In genomic region chrX:54042609-54043010, GRCh38 we compare ENCODE assay signal across 8 cellular contexts. TPM values are rescaled to one million over a fixed set of nuclear protein-coding genes. Genes with fewer than 3 reads are reported as not detected.
DNase-seq lines count a peak whose midpoint lies in the region; ATAC-seq and TF ChIP-seq lines count a peak whose summit lies in the region.

No MANE protein-coding gene starts in this region.

- H3K27me3 ChIP-seq in colonic mucosa (no peaks in the 10 kb centered on the region), liver (ENCODE audit: control insufficient read depth in 4 of 4, insufficient read depth in 4 of 4, low read length in 3 of 4) (no peaks in the 10 kb centered on the region)

- no peaks in the 10 kb centered on the region for H3K9me3 ChIP-seq in colonic mucosa
- H3K9me3 ChIP-seq in liver (ENCODE audit: control insufficient read depth in 4 of 4, low read length in 3 of 4), result no peaks in the 10 kb centered on the region

- ATAC-seq in HG02678 (IDR thresholded peaks at IDR 0.05; ENCODE audit: unreplicated experiment) (no peak), HG03045 (IDR thresholded peaks at IDR 0.05; ENCODE audit: unreplicated experiment) (no peak)

- peak; percentile 9 for DNase-seq in GM10266 (ENCODE audit: extremely low spot score)
- peak; percentile 0 for DNase-seq in NCI-H1694 treated with DMSO at 0.1 percent for 48 hours (lab: John Stamatoyannopoulos, UW)
- DNase-seq in colonic mucosa, result peak; percentile 26
- peak in 2 of 3 donors; percentile 1 to 17 for DNase-seq in stimulated activated CD4-positive, alpha-beta T cell treated with anti-CD3 and anti-CD28 coated beads, TNF-alpha, amount 100 ng/mL, for 48 hours (ENCODE audit: low read depth in 3 of 3)

- H3K4me1 ChIP-seq in colonic mucosa, result no peaks in the 10 kb centered on the region
- peaks cover 3 to 12% (median 8%) of the 10 kb centered on the region in 4 donors for H3K4me1 ChIP-seq in liver (ENCODE audit: control insufficient read depth in 4 of 4, insufficient read depth in 4 of 4, low read length in 3 of 4)

- H3K36me3 ChIP-seq in colonic mucosa (no peaks in the 10 kb centered on the region), liver (ENCODE audit: control insufficient read depth in 4 of 4, insufficient read depth in 3 of 4, low read depth in 1 of 4, low read length in 3 of 4) (peaks cover 3 to 12% (median 7%) of the 10 kb centered on the region in 4 donors)

- TF ChIP-seq CTCF in GM10266 (IDR thresholded peaks at IDR 0.05; ENCODE audit: control insufficient read depth, insufficient read depth, low read depth, missing control alignments) (no peak), WI38 (IDR thresholded peaks at IDR 0.05; ENCODE audit: low read depth, low read length) (no peak), colonic mucosa (IDR thresholded peaks at IDR 0.05) (no peak), liver (IDR thresholded peaks at IDR 0.05; ENCODE audit: low read depth, low read length, missing input control) (peak; percentile 26)

- H3K9ac ChIP-seq in colonic mucosa (ENCODE audit: low read depth in 2 of 2, low read length in 2 of 2) (peak overlapping the region; percentile 47 to 80), liver (ENCODE audit: low read depth in 1 of 2, low read length in 2 of 2) (no peak overlapping the region)

- peak; percentile 23 to 27 for TF ChIP-seq RAD21 in liver (IDR thresholded peaks at IDR 0.05)

- H3K27ac ChIP-seq in colonic mucosa (no peak overlapping the region), liver (ENCODE audit: low read depth in 1 of 2, low read length in 2 of 2) (peak overlapping the region; percentile 32 to 92)

- intact Hi-C loops in colonic mucosa (cut with DNase I), result no loop called here

- H3K4me3 ChIP-seq in WI38 (ENCODE audit: low read depth, low read length) (peak overlapping the region; percentile 71), colonic mucosa (peak overlapping the region; percentile 57), liver (ENCODE audit: low read depth in 1 of 3, low read length in 3 of 3) (peak overlapping the region; percentile 63 to 75 (median 67))

- WGBS in liver, result under 1% methylated on average over 26 of the region's 26 CpGs

TF ChIP-seq in liver, 16 proteins besides CTCF, POLR2A, EP300 and RAD21:
- TF ChIP-seq RXRA (IDR thresholded peaks at IDR 0.05), result no peak
- no peak for TF ChIP-seq FOXA1 (IDR thresholded peaks at IDR 0.05)
- TF ChIP-seq YY1 (IDR thresholded peaks at IDR 0.05), result no peak

RNA-seq across cellular contexts. Expression of gene PHF8, which starts 1.7 kb away (rescaled TPM):
- 10 to 100 TPM; 21.4 to 31.0 TPM for total RNA-seq in colonic mucosa
- 10 to 100 TPM; 15.7 to 59.7 TPM for total RNA-seq in liver
- 10 to 100 TPM; 12.3 to 16.6 TPM for polyA plus RNA-seq in liver

Comparison
In these comparisons a context has a peak if more than half of its experiments do, and no peak if none do; other contexts are left out.
1. H3K9ac ChIP-seq: peak in colonic mucosa (2 of 2); none in liver (0 of 2).
2. Peak in every context shown above with its lines, with median percentiles within 50 percentile points of each other: DNase-seq and H3K4me3 ChIP-seq.